In genomic region chr6:41548098-41548840, GRCh38 we compare ENCODE assay signal across 8 cellular contexts. TPM values are rescaled to one million over a fixed set of nuclear protein-coding genes. Genes with fewer than 3 reads are reported as not detected.
A peak's percentile ranks its signal among the peaks of the same experiment; 100 is the strongest.
DNase-seq lines count a peak whose midpoint lies in the region; ATAC-seq and TF ChIP-seq lines count a peak whose summit lies in the region.

No MANE protein-coding gene starts in this region.

- TF ChIP-seq POLR2A in HCT116 (IDR thresholded peaks at IDR 0.05; ENCODE audit: borderline replicate concordance, extremely low read depth, insufficient read depth, insufficient read length), result no peak

- H3K4me2 ChIP-seq in HCT116 (ENCODE audit: low read length), result peak overlapping the region; percentile 96

- TF ChIP-seq CTCF in HCT116 (IDR thresholded peaks at IDR 0.05 in 2 of 3, conservative IDR thresholded peaks at IDR 0.05 in 1 of 3; ENCODE audit: borderline replicate concordance in 1 of 3, insufficient read depth in 1 of 3, low read depth in 2 of 3, low read length in 2 of 3) (no peak), omental fat pad (IDR thresholded peaks at IDR 0.05) (no peak)

- H3K4me3 ChIP-seq in HCT116 (replicated peaks in 1 of 2; ENCODE audit: low read depth in 1 of 2, low read length in 2 of 2) (peak overlapping the region in 1 of 2 experiments; percentile 81; a peak in 1 of 4 replicates), iPS DF 6.9 (ENCODE audit: low read length) (peak overlapping the region; percentile 63; the same call in 1 of the 2 replicates)

- DNase-seq in HCT116 (ENCODE audit: low read depth, low spot score), result no peak
- DNase-seq in activated T-cell treated with anti-CD3 and anti-CD28 coated beads, Interleukin-2, amount 50 U/mL, for 1 hour, result peak; percentile 58
- DNase-seq in iPS DF 6.9 (ENCODE audit: low read depth, low spot score), result no peak
- peak; percentile 65 to 70 for DNase-seq in stimulated activated CD4-positive, alpha-beta T cell treated with anti-CD3 and anti-CD28 coated beads, Interleukin-2, amount 100 ng/mL, for 24 hours
- no peak for DNase-seq in NCI-H82 treated with DMSO at 0.1 percent for 48 hours (lab: John Stamatoyannopoulos, UW; ENCODE audit: unreplicated experiment)
- no peak for DNase-seq in omental fat pad (ENCODE audit: low spot score)
- DNase-seq in NCI-H2227 (lab: John Stamatoyannopoulos, UW; ENCODE audit: unreplicated experiment), result no peak

- H3K79me2 ChIP-seq in HCT116 (ENCODE audit: insufficient read depth, low read length), result peaks cover 71% of the 10 kb centered on the region

- no peak overlapping the region for H2AFZ ChIP-seq in HCT116 (ENCODE audit: low read depth, low read length, poor library complexity, severe bottlenecking)

- peaks cover 0 to 17% of the 10 kb centered on the region in 2 experiments; a peak in 2 of 4 replicates for H3K4me1 ChIP-seq in HCT116 (ENCODE audit: control insufficient read depth in 1 of 2, insufficient read depth in 2 of 2, low read length in 2 of 2)
- peaks cover 22% of the 10 kb centered on the region for H3K4me1 ChIP-seq in iPS DF 6.9 (ENCODE audit: control insufficient read depth, insufficient read depth, low read length)

- no CpG with 5 or more reads among the region's 50 CpGs for WGBS in iPS DF 6.9 (ENCODE audit: insufficient coverage, insufficient read length)

- H3K9me3 ChIP-seq in HCT116 (ENCODE audit: control insufficient read depth in 1 of 2, insufficient read depth in 1 of 2, low read depth in 1 of 2, low read length in 2 of 2), result no peaks in the 10 kb centered on the region
- no peaks in the 10 kb centered on the region for H3K9me3 ChIP-seq in iPS DF 6.9 (ENCODE audit: control insufficient read depth, insufficient read depth, low read length)

- RAD21 ChIA-PET in HCT116 (lab: Charles Lee; ENCODE audit: low non-redundant PET in 1 of 2, low total read pairs in 2 of 2, uncharacterized antibody in 2 of 2, unreplicated experiment in 2 of 2), result no interaction called here

- CTCF ChIA-PET in HCT116 (lab: Charles Lee), result no interaction called here

- H3K36me3 ChIP-seq in HCT116 (ENCODE audit: control insufficient read depth in 1 of 2, insufficient read depth in 2 of 2, low read length in 2 of 2) (peaks cover 3 to 10% of the 10 kb centered on the region in 2 experiments; a peak in 2 of 4 replicates), iPS DF 6.9 (ENCODE audit: control insufficient read depth, insufficient read depth, low read length) (no peaks in the 10 kb centered on the region)

- H3K27ac ChIP-seq in HCT116 (ENCODE audit: low read depth, low read length) (no peak overlapping the region; the same call in 1 of the 2 replicates), iPS DF 6.9 (ENCODE audit: low read length) (no peak overlapping the region)

- no peaks in the 10 kb centered on the region for H4K20me1 ChIP-seq in HCT116 (ENCODE audit: insufficient read depth)

- H3K27me3 ChIP-seq in HCT116 (ENCODE audit: insufficient read depth, low read length) (no peaks in the 10 kb centered on the region), iPS DF 6.9 (ENCODE audit: control insufficient read depth, insufficient read depth, low read length) (peaks cover 53% of the 10 kb centered on the region)

- TSS peak; percentile 26 for BruUV-seq in HCT116 (replicated peaks; lab: Mats Ljungman, UMichigan)

- no peak overlapping the region for H3K9ac ChIP-seq in HCT116 (ENCODE audit: low read length)

- POLR2A ChIA-PET in HCT116 (lab: Charles Lee), result no interaction called here

- TF ChIP-seq RAD21 in HCT116 (IDR thresholded peaks at IDR 0.05; ENCODE audit: low read depth), result no peak

- intact Hi-C loops in HCT116 (cut with micrococcal nuclease), result no loop called here

- ATAC-seq in HCT116, result no peak
- ATAC-seq in HG03439 (IDR thresholded peaks at IDR 0.05; ENCODE audit: unreplicated experiment), result no peak
- ATAC-seq in omental fat pad (ENCODE audit: low FRiP score), result no peak

- no peaks in the 10 kb centered on the region for H3K9me2 ChIP-seq in HCT116 (ENCODE audit: insufficient read depth)

TF ChIP-seq in HCT116, 20 proteins besides CTCF, POLR2A, EP300 and RAD21:
- TF ChIP-seq REST (IDR thresholded peaks at IDR 0.05; ENCODE audit: low read depth) (no peak), SRF (IDR thresholded peaks at IDR 0.05; ENCODE audit: low read depth) (no peak), SP1 (IDR thresholded peaks at IDR 0.05; ENCODE audit: low read depth) (no peak), EZH2phosphoT487 (IDR thresholded peaks at IDR 0.05; ENCODE audit: borderline replicate concordance) (no peak), EZH2 (IDR thresholded peaks at IDR 0.05) (no peak)

RNA-seq across cellular contexts. Expression of gene FOXP4, which starts 2.1 kb away (rescaled TPM):
- 32.3 TPM for total RNA-seq in HCT116 (2021; ENCODE audit: unreplicated experiment)
- 23.8 and 25.7 TPM in 2 replicates for polyA plus RNA-seq in HCT116 (2012)
- 1 to 10 TPM; 3.6 to 9.0 (median 5.5) TPM for total RNA-seq in omental fat pad

Comparison
In these comparisons a context has a peak if more than half of its experiments do, and no peak if none do; other contexts are left out.
1. DNase-seq: peak in activated T-cell treated with anti-CD3 and anti-CD28 coated beads, Interleukin-2, amount 50 U/mL, for 1 hour (single experiment) and stimulated activated CD4-positive, alpha-beta T cell treated with anti-CD3 and anti-CD28 coated beads, Interleukin-2, amount 100 ng/mL, for 24 hours (2 of 2); none in HCT116 (single experiment), iPS DF 6.9 (single experiment), NCI-H82 treated with DMSO at 0.1 percent for 48 hours (single experiment), omental fat pad (single experiment) and NCI-H2227 (single experiment).